ENCODE assay signal across 8 cellular contexts in genomic region chr9:114098660-114099522, GRCh38. TPM values are rescaled to one million over a fixed set of nuclear protein-coding genes. Genes with fewer than 3 reads are reported as not detected.
DNase-seq lines count a peak whose midpoint lies in the region; ATAC-seq, FAIRE-seq and TF ChIP-seq lines count a peak whose summit lies in the region.

Gene KIF12, minus strand, starts transcription at chr9:114099292. Its CDS starts 16 bp downstream, at chr9:114099276.

- peak within 1 kb of the TSS; percentile 17 to 80 (median 60) for H3K4me3 Mint-ChIP-seq in naive B cell

- in situ Hi-C loops in HAP-1 (cut with MboI; ENCODE audit: low sequenced_read_pairs) (loop anchor here (10.0 kb wide), 1 partner anchor 186 kb away; no protein-coding TSS in a partner anchor), GM13976 (cut with MboI; ENCODE audit: low sequenced_read_pairs, unreplicated experiment) (loop anchor here (10.0 kb wide), 1 partner anchor 186 kb away; no protein-coding TSS in a partner anchor)

- 0 out of 2 replicates have a peak, but pooled peaks cover 4% of the 10 kb centered on the region for H3K9me3 ChIP-seq in HAP-1

- peak; percentile 92 for FAIRE-seq in RCC 7860 (lab: Jason Lieb, UNC)

- ATAC-seq in naive B cell (ENCODE audit: low read depth in 2 of 2) (peak; percentile 54 to 56), GM18498 (IDR thresholded peaks at IDR 0.05; ENCODE audit: unreplicated experiment) (no peak)

- no peaks in the 10 kb centered on the region for H3K36me3 ChIP-seq in HAP-1 (replicated peaks)

- DNase-seq in HAP-1 (ENCODE audit: low spot score in 2 of 2) (peak; percentile 48 to 90), RCC 7860 (ENCODE audit: low spot score) (peak; percentile 85), epithelial cell of proximal tubule (ENCODE audit: low read depth) (peak; percentile 82), naive B cell (no peak), GM13976 (ENCODE audit: low spot score) (no peak), GM19238 (ENCODE audit: insufficient read length, low spot score) (no peak), OCI-M1 (lab: John Stamatoyannopoulos, UW) (no peak)

- peak within 1 kb of the TSS in 1 of 6 donors; percentile 56 for H3K27ac Mint-ChIP-seq in naive B cell

- TF ChIP-seq CTCF in epithelial cell of proximal tubule (conservative IDR thresholded peaks at IDR 0.05; ENCODE audit: low read depth, low read length) (peak; percentile 11), GM13976 (IDR thresholded peaks at IDR 0.05; ENCODE audit: borderline replicate concordance, control extremely low read depth, extremely low read depth, insufficient read depth, missing control alignments) (no peak)

- H3K4me1 ChIP-seq in HAP-1: peaks cover 3% of the 10 kb centered on the region; the same call in 1 of the 2 replicates

- H3K36me3 Mint-ChIP-seq in naive B cell: peaks cover 8 to 17% of the 10 kb centered on the region in 2 donors

- H3K9me3 Mint-ChIP-seq in naive B cell: peaks cover 5 to 15% (median 12%) of the 10 kb centered on the region in 7 donors

- H3K27me3 Mint-ChIP-seq in naive B cell: peaks cover 24 to 77% (median 61%) of the 10 kb centered on the region in 3 donors

- H3K4me3 ChIP-seq in HAP-1 (peak within 1 kb of the TSS; percentile 36), epithelial cell of proximal tubule (ENCODE audit: low read depth, low read length) (peak within 1 kb of the TSS; percentile 79)

- H3K27me3 ChIP-seq in HAP-1 (ENCODE audit: low read depth): peaks cover 5% of the 10 kb centered on the region

- H3K4me1 Mint-ChIP-seq in naive B cell: peaks cover 13 to 23% (median 14%) of the 10 kb centered on the region in 3 donors

RNA-seq across cellular contexts. Expression of gene KIF12, which starts in this region (rescaled TPM):
- total RNA-seq in epithelial cell of proximal tubule: 13.5 and 39.3 TPM in 2 replicates
- not detected for polyA plus RNA-seq in naive B cell (ENCODE audit: low read depth in 6 of 6)

Comparison
In these comparisons a context has a peak if more than half of its experiments do, and no peak if none do; other contexts are left out.
1. Peak in ATAC-seq in naive B cell; RNA of the gene not detected or under 1 TPM.
2. DNase-seq: peak in HAP-1 (2 of 2), RCC 7860 (single experiment) and epithelial cell of proximal tubule (single experiment); none in naive B cell (single experiment), GM13976 (single experiment), GM19238 (single experiment) and OCI-M1 (single experiment).